In genomic region chr4:20408596-20408995, GRCh38 we compare ENCODE assay signal across 20 cellular contexts.
A peak's percentile ranks its signal among the peaks of the same experiment; 100 is the strongest.
DNase-seq lines count a peak whose midpoint lies in the region; TF ChIP-seq lines count a peak whose summit lies in the region.
"Had no signal": no experiment of that assay in that cellular context is flagged by ENCODE, and none has a peak within 500 bp of the region (broad histone marks: within the 10 kb centered on the region; RNA-seq: fewer than 3 reads in every experiment).

No MANE protein-coding gene starts in this region.

- no peak overlapping the region for H2BK5ac ChIP-seq in mesendoderm (ENCODE audit: low read length)

- no peak overlapping the region for H2AK5ac ChIP-seq in mesendoderm (ENCODE audit: low read length)

- no peak overlapping the region for H3K4me2 ChIP-seq in mesendoderm (ENCODE audit: low read length)

- H4K8ac ChIP-seq in mesendoderm (ENCODE audit: low read depth, low read length), result no peak overlapping the region

- H3K79me1 ChIP-seq in mesendoderm (ENCODE audit: low read length), result no peaks in the 10 kb centered on the region

- H3K56ac ChIP-seq in mesendoderm (ENCODE audit: low read length), result no peak overlapping the region

- H3K4me3 ChIP-seq in cardiac fibroblast (replicated peaks in 1 of 2; ENCODE audit: low read depth in 2 of 2, low read length in 2 of 2) (no peak overlapping the region), mesendoderm (ENCODE audit: low read length) (no peak overlapping the region)
- H3K4me3 ChIP-seq: gastrocnemius medialis, HAP-1, prostate gland, vagina had no signal

- H2BK120ac ChIP-seq in mesendoderm (ENCODE audit: low read depth, low read length), result no peak overlapping the region

- no peak overlapping the region for H3K23ac ChIP-seq in mesendoderm (ENCODE audit: low read length)

- no peak overlapping the region for H3K18ac ChIP-seq in mesendoderm (ENCODE audit: low read length)

- H2BK15ac ChIP-seq in mesendoderm (replicated peaks; ENCODE audit: low read depth), result no peak overlapping the region

- no peaks in the 10 kb centered on the region for H3K36me3 ChIP-seq in mesendoderm (ENCODE audit: control insufficient read depth, insufficient read depth, low read length)
- H3K36me3 ChIP-seq: gastrocnemius medialis, HAP-1, prostate gland, vagina had no signal

- no CpG with 5 or more reads among the region's 3 CpGs for WGBS in mesendoderm (ENCODE audit: extremely low coverage, insufficient coverage, low lambda C conversion rate)

- DNase-seq in AG08396 (ENCODE audit: low spot score) (peak; percentile 40), M059J (ENCODE audit: low read depth) (peak; percentile 76), cardiac fibroblast (ENCODE audit: low read depth in 2 of 2) (peak; percentile 25 to 54), mesendoderm (peak; percentile 30), NCI-H146 treated with DMSO at 0.1 percent for 48 hours (lab: John Stamatoyannopoulos, UW; ENCODE audit: unreplicated experiment) (no peak), SHP77 treated with DMSO at 0.1 percent for 48 hours (lab: John Stamatoyannopoulos, UW) (no peak), activated gamma-delta T cell (lab: John Stamatoyannopoulos, UW) (no peak)
- no peak for DNase-seq in stimulated activated CD4-positive, alpha-beta T cell treated with anti-CD3 and anti-CD28 coated beads, Interleukin-4, amount 100 ng/mL, for 1 hour
- DNase-seq: activated naive CD4-positive, alpha-beta T cell treated with anti-CD3 and anti-CD28 coated beads, Interleukin-2, amount 10 ng/mL, durations not matched to agents 7 days and 5 days; central memory CD4-positive, alpha-beta T cell; endodermal cell; gastrocnemius medialis; natural killer cell; NCI-H1436 treated with DMSO at 0.1 percent for 48 hours; NCI-H345; SHP77; stimulated activated naive CD4-positive, alpha-beta T cell treated with Interleukin-2 at 50 U/mL for 16 hours had no signal

- H3K27ac ChIP-seq in mesendoderm (ENCODE audit: low read depth, low read length), result no peak overlapping the region
- H3K27ac ChIP-seq: gastrocnemius medialis, prostate gland, vagina had no signal

- H3K9ac ChIP-seq in mesendoderm (ENCODE audit: low read length), result no peak overlapping the region

- TF ChIP-seq CTCF in cardiac fibroblast (IDR thresholded peaks at IDR 0.05; ENCODE audit: low read depth, low read length), result no peak

- no peaks in the 10 kb centered on the region for H3K4me1 ChIP-seq in mesendoderm (ENCODE audit: control insufficient read depth, low read depth, low read length)
- H3K4me1 ChIP-seq: HAP-1, prostate gland had no signal

- H3K79me2 ChIP-seq in mesendoderm (ENCODE audit: control insufficient read depth, insufficient read depth, low read length), result no peaks in the 10 kb centered on the region

- no peak overlapping the region for H4K5ac ChIP-seq in mesendoderm (ENCODE audit: low read length)

- H3K4ac ChIP-seq in mesendoderm (ENCODE audit: low read depth, low read length), result no peak overlapping the region

- no peaks in the 10 kb centered on the region for H3K27me3 ChIP-seq in mesendoderm (ENCODE audit: insufficient read depth, low read length, poor library complexity)
- H3K27me3 ChIP-seq: gastrocnemius medialis, vagina had no signal

Comparison
In these comparisons a context has a peak if more than half of its experiments do, and no peak if none do; other contexts are left out.
1. DNase-seq: peak in AG08396 (single experiment), M059J (single experiment), cardiac fibroblast (2 of 2) and mesendoderm (single experiment); none in NCI-H146 treated with DMSO at 0.1 percent for 48 hours (single experiment), SHP77 treated with DMSO at 0.1 percent for 48 hours (single experiment), stimulated activated CD4-positive, alpha-beta T cell treated with anti-CD3 and anti-CD28 coated beads, Interleukin-4, amount 100 ng/mL, for 1 hour (single experiment) and activated gamma-delta T cell (single experiment).